In the genomic region with DNA sequence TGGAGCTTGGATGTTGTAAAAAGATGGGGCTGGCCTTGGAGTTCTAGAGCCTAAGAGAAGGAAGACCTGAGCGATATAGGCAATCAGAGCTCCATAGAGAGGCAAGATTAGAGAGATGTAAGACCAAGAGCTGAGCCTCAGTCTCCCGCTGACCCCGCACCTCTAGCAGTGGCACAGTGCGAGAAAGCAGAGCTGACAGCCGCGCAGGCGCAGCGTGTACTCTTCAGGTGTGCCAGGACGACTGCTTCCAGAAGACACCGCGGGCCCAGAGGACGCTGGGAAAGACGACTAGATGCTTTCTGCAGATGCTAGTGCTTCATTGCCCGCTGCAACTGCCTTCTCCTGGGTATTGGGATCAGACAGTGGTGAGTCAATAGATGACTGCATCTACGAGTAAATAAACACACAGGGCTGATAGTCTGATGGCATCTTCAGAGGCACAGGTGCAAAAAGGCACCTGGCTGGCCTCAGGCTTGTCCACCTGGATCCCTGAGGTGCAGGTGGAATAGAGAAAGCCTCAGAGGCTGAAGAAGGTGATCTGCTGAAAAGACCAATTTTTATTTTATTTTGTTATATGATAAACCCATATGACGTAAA, we compare ENCODE assay signal across 21 cellular contexts.
"Had no signal": no experiment of that assay in that cellular context is flagged by ENCODE, and none has a peak within 500 bp of the region (broad histone marks: within the 10 kb centered on the region; RNA-seq: fewer than 3 reads in every experiment).

No MANE protein-coding gene starts in this region.

- H3K9me3 Mint-ChIP-seq: natural killer cell, neural crest cell had no signal

- H3K9me3 ChIP-seq: esophagus muscularis mucosa, gastroesophageal sphincter, left ventricle myocardium inferior, lower lobe of right lung, right atrium auricular region, tibial artery, upper lobe of right lung, vagina had no signal

- H3K27ac ChIP-seq: dorsolateral prefrontal cortex, epithelial cell of prostate, esophagus muscularis mucosa, gastroesophageal sphincter, left ventricle myocardium inferior, lower lobe of right lung, right atrium auricular region, tibial artery, upper lobe of right lung, vagina had no signal

- H3K36me3 Mint-ChIP-seq: mesothelial cell of epicardium, natural killer cell had no signal

- H3K4me1 Mint-ChIP-seq: memory B cell, mesothelial cell of epicardium, natural killer cell, neural crest cell had no signal

- H3K4me3 Mint-ChIP-seq: memory B cell, mesothelial cell of epicardium, natural killer cell, neural crest cell had no signal

- H3K4me3 ChIP-seq: dorsolateral prefrontal cortex, esophagus muscularis mucosa, gastroesophageal sphincter, left ventricle myocardium inferior, lower lobe of right lung, right atrium auricular region, smooth muscle cell, tibial artery, upper lobe of right lung, vagina had no signal

- H3K4me1 ChIP-seq: esophagus muscularis mucosa, gastroesophageal sphincter, left ventricle myocardium inferior, lower lobe of right lung, right atrium auricular region, tibial artery, upper lobe of right lung, vagina had no signal

- H3K27me3 ChIP-seq: gastroesophageal sphincter, right atrium auricular region, tibial artery, upper lobe of right lung, vagina had no signal

- ATAC-seq: gastroesophageal sphincter, lower lobe of right lung, natural killer cell, upper lobe of right lung had no signal

- DNase-seq: cortex of kidney; dorsolateral prefrontal cortex; effector CD8-positive, alpha-beta T cell; glutamatergic neuron; islet precursor cell; left ventricle myocardium inferior; lower lobe of right lung; natural killer cell; stimulated activated CD4-positive, alpha-beta T cell treated with anti-CD3 and anti-CD28 coated beads, Interleukin-2, amount 100 ng/mL, for 48 hours; stimulated activated naive CD4-positive, alpha-beta T cell treated with Interleukin-2 at 50 U/mL for 16 hours; tibial artery; upper lobe of right lung had no signal

- H3K36me3 ChIP-seq: esophagus muscularis mucosa, gastroesophageal sphincter, left ventricle myocardium inferior, lower lobe of right lung, right atrium auricular region, tibial artery, upper lobe of right lung, vagina had no signal

- H3K4me2 ChIP-seq: smooth muscle cell had no signal

- H3K27ac Mint-ChIP-seq: memory B cell, mesothelial cell of epicardium, natural killer cell had no signal
